9 cellular contexts compared by ENCODE assay signal in the genomic region with DNA sequence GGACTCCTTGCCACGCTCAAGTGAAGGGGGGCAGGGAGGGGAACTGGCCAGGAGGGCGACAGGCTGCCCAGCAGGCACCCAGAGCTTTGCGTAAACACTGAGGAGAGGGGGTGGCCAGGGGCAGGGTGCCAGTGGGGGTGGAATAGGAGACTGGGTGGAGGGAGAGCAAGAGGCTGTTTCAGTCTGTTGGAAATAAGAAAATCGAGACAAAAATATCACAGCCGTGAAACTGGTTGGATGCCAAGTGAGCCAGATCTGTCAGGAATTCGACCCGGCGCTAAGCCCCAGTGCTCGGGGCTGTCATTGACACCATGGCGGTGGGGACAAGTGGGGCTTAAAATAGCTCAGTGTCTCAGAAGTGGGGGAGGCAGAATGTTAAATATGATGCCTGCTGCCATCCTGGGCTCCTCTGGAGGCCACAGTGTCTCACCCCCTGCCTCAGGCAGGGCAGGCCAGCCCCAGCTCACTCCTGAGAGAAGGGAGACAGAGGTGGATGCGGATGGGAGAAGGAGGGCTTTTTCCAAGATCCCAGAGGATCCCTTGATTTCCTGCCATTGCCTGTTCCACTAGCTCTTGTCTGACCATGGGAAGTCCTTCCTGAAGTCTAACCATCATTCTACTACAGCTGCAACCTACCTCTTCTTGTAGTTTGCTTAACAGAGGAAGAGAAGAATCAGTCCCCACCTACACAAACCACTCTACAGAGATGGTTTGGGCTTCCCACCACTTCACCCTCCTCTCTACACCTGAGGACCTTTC. TPM values are rescaled to one million over a fixed set of nuclear protein-coding genes. Genes with fewer than 3 reads are reported as not detected.
A peak's percentile ranks its signal among the peaks of the same experiment; 100 is the strongest.
DNase-seq lines count a peak whose midpoint lies in the region; ATAC-seq and TF ChIP-seq lines count a peak whose summit lies in the region.
"Had no signal": no experiment of that assay in that cellular context is flagged by ENCODE, and none has a peak within 500 bp of the region (broad histone marks: within the 10 kb centered on the region; RNA-seq: fewer than 3 reads in every experiment).

No MANE protein-coding gene starts in this region.

- ATAC-seq in left cardiac atrium (peak; percentile 68 to 71), GM19328 (IDR thresholded peaks at IDR 0.05; ENCODE audit: unreplicated experiment) (no peak)

- peaks cover 7 to 67% (median 47%) of the 10 kb centered on the region in 4 donors for H3K4me1 ChIP-seq in tibial artery

- H3K27me3 Mint-ChIP-seq in activated naive CD4-positive, alpha-beta T cell treated with anti-CD3 and anti-CD28 coated beads for 36 hours (ENCODE audit: low read depth): no peaks in the 10 kb centered on the region

- H3K27ac Mint-ChIP-seq in activated naive CD4-positive, alpha-beta T cell treated with anti-CD3 and anti-CD28 coated beads for 36 hours: peak overlapping the region; percentile 9

- H3K4me3 Mint-ChIP-seq in activated naive CD4-positive, alpha-beta T cell treated with anti-CD3 and anti-CD28 coated beads for 36 hours: no peak overlapping the region

- H3K36me3 Mint-ChIP-seq in activated naive CD4-positive, alpha-beta T cell treated with anti-CD3 and anti-CD28 coated beads for 36 hours (ENCODE audit: low read depth): peaks cover 6% of the 10 kb centered on the region

- intact Hi-C loops in activated naive CD4-positive, alpha-beta T cell treated with anti-CD3 and anti-CD28 coated beads for 36 hours (cut with micrococcal nuclease): loop anchor here (2.0 kb wide), 1 partner anchor 55 kb away; no protein-coding TSS in a partner anchor
- intact Hi-C loops in left cardiac atrium (cut with DNase I) (no loop called here), tibial artery (cut with DNase I; ENCODE audit: low total_unique reads) (no loop called here)

- peak overlapping the region in 1 of 2 donors; percentile 27 for H3K4me3 ChIP-seq in tibial artery

- peaks cover 52% of the 10 kb centered on the region for H3K4me1 Mint-ChIP-seq in activated naive CD4-positive, alpha-beta T cell treated with anti-CD3 and anti-CD28 coated beads for 36 hours (ENCODE audit: low read depth)

- H3K27me3 ChIP-seq in tibial artery: no peaks in the 10 kb centered on the region

- CTCF ChIA-PET in activated naive CD4-positive, alpha-beta T cell treated with anti-CD3 and anti-CD28 coated beads for 36 hours (lab: Charles Lee): interaction anchor here (0.6 to 1.5 kb wide), 4 partner anchors 9 to 185 kb away, joined by 3 to 4 read pairs (median 3); a partner anchor contains a TSS

- no peak for TF ChIP-seq CTCF in tibial artery (IDR thresholded peaks at IDR 0.05)

- no peaks in the 10 kb centered on the region for H3K9me3 Mint-ChIP-seq in activated naive CD4-positive, alpha-beta T cell treated with anti-CD3 and anti-CD28 coated beads for 36 hours

- no peak for DNase-seq in activated naive CD4-positive, alpha-beta T cell treated with anti-CD3 and anti-CD28 coated beads for 36 hours
- DNase-seq in activated naive CD4-positive, alpha-beta T cell treated with Interleukin-2 at 50 U/mL for 16 hours: no peak
- DNase-seq in left cardiac atrium (peak; percentile 75), tibial artery (peak; percentile 80 to 97), NCI-H2227 (lab: John Stamatoyannopoulos, UW; ENCODE audit: unreplicated experiment) (no peak)
- DNase-seq: activated T-cell treated with anti-CD3 and anti-CD28 coated beads for 4 hours; stimulated activated CD4-positive, alpha-beta T cell treated with anti-CD3 and anti-CD28 coated beads, Interleukin-12 subunit alpha, Interleukin-12 subunit beta, amount 100 ng/mL, for 4 hours had no signal

- no peaks in the 10 kb centered on the region for H3K9me3 ChIP-seq in tibial artery

- peak overlapping the region; percentile 84 to 88 for H3K27ac ChIP-seq in tibial artery

- H3K36me3 ChIP-seq in tibial artery: peaks cover 0 to 22% (median 0%) of the 10 kb centered on the region in 3 donors

RNA-seq across cellular contexts. Expression of a gene that starts 9.5 kb away (rescaled TPM):
- not detected for total RNA-seq in activated naive CD4-positive, alpha-beta T cell treated with anti-CD3 and anti-CD28 coated beads for 36 hours
- total RNA-seq in left cardiac atrium: 10 to 100 TPM in 1 of 2 donors, 1 to 10 TPM in 1; 9.7 to 11.2 TPM
- total RNA-seq: fibroblast of villous mesenchyme had no signal

RNA-seq across cellular contexts. Expression of a gene that starts 10.1 kb away (rescaled TPM):
- 10 to 100 TPM; 11.8 to 11.9 TPM for total RNA-seq in activated naive CD4-positive, alpha-beta T cell treated with anti-CD3 and anti-CD28 coated beads for 36 hours
- total RNA-seq in left cardiac atrium: 10 to 100 TPM in 1 of 2 donors, 1 to 10 TPM in 1; 9.7 to 18.1 TPM

RNA-seq across cellular contexts. Expression of a gene that starts 12.6 kb away (rescaled TPM):
- total RNA-seq in activated naive CD4-positive, alpha-beta T cell treated with anti-CD3 and anti-CD28 coated beads for 36 hours: 1 to 10 TPM in 1 of 2 experiments, under 1 TPM in 1; 0.74 to 1.1 TPM
- total RNA-seq in left cardiac atrium: 1,000 to 10,000 TPM; 1,910 to 2,797 TPM
- total RNA-seq: fibroblast of villous mesenchyme had no signal

RNA-seq across cellular contexts. Expression of a gene that starts 22.1 kb away (rescaled TPM):
- total RNA-seq in activated naive CD4-positive, alpha-beta T cell treated with anti-CD3 and anti-CD28 coated beads for 36 hours: 1 to 10 TPM; 6.0 to 6.3 TPM
- 10 to 100 TPM; 72.7 to 78.5 TPM for total RNA-seq in left cardiac atrium

RNA-seq across cellular contexts. Expression of a gene that starts 40.8 kb away (rescaled TPM):
- 10 to 100 TPM; 56.1 to 56.8 TPM for total RNA-seq in activated naive CD4-positive, alpha-beta T cell treated with anti-CD3 and anti-CD28 coated beads for 36 hours
- 10 to 100 TPM; 22.8 to 24.8 TPM for total RNA-seq in left cardiac atrium

Comparison
In these comparisons a context has a peak if more than half of its experiments do, and no peak if none do; other contexts are left out.
1. DNase-seq: peak in left cardiac atrium (single experiment) and tibial artery (2 of 2); none in activated naive CD4-positive, alpha-beta T cell treated with anti-CD3 and anti-CD28 coated beads for 36 hours (single experiment), activated naive CD4-positive, alpha-beta T cell treated with Interleukin-2 at 50 U/mL for 16 hours (single experiment) and NCI-H2227 (single experiment).
2. RNA of a gene that starts 9.5 kb away (total RNA-seq): 9.7 to 11.2 TPM in left cardiac atrium; not detected in activated naive CD4-positive, alpha-beta T cell treated with anti-CD3 and anti-CD28 coated beads for 36 hours; every median in the first group is over 4 times any median in the second.
3. RNA of a gene that starts 12.6 kb away (total RNA-seq): 1,910 to 2,797 TPM in left cardiac atrium; 0.74 to 1.1 TPM in activated naive CD4-positive, alpha-beta T cell treated with anti-CD3 and anti-CD28 coated beads for 36 hours; every median in the first group is over 100 times any median in the second.